In genomic region chr12:1974812-1975211, GRCh38 we compare ENCODE assay signal across 31 cellular contexts. TPM values are rescaled to one million over a fixed set of nuclear protein-coding genes. Genes with fewer than 3 reads are reported as not detected.
DNase-seq lines count a peak whose midpoint lies in the region; ATAC-seq, FAIRE-seq and TF ChIP-seq lines count a peak whose summit lies in the region.
"Had no signal": no experiment of that assay in that cellular context is flagged by ENCODE, and none has a peak within 500 bp of the region (broad histone marks: within the 10 kb centered on the region; RNA-seq: fewer than 3 reads in every experiment).

No MANE protein-coding gene starts in this region.

- in situ Hi-C loops in GM23248 (cut with MboI) = no loop called here

- DNase-seq in GM23248 (no peak), colonic mucosa (no peak), tibial artery (no peak), D721Med (ENCODE audit: insufficient read length, low spot score) (no peak)
- DNase-seq: activated CD4-positive, alpha-beta T cell treated with anti-CD3 and anti-CD28 coated beads for 1 hour; activated CD8-positive, alpha-beta T cell treated with anti-CD3 and anti-CD28 coated beads, Interleukin-2, amount 10 ng/mL, durations not matched to agents 7 days and 5 days; activated naive CD4-positive, alpha-beta T cell treated with anti-CD3 and anti-CD28 coated beads for 36 hours; adrenal gland; DMS153; effector CD4-positive, alpha-beta T cell; foreskin fibroblast; H9; head of caudate nucleus; kidney glomerular epithelial cell; MM.1S; NCI-H1417; NCI-H2081; NCI-H226; NCI-H526 treated with DMSO at 0.1 percent for 48 hours; SIG-M5; stimulated activated naive CD4-positive, alpha-beta T cell treated with Interleukin-2 at 50 U/mL for 16 hours; testis had no signal

- H3K9me2 ChIP-seq in GM23248 (ENCODE audit: insufficient read depth) = no peaks in the 10 kb centered on the region

- H3K4me3 ChIP-seq in GM23248 = no peak overlapping the region
- H3K4me3 ChIP-seq in colonic mucosa = no peak overlapping the region
- no peak overlapping the region for H3K4me3 ChIP-seq in muscle layer of colon (ENCODE audit: low read depth in 1 of 2, low read length in 2 of 2)
- no peak overlapping the region for H3K4me3 ChIP-seq in tibial artery
- H3K4me3 ChIP-seq: adrenal gland; BLaER1 treated with 17β-estradiol and CSF1 and Interleukin-3, amounts not matched to agents 10 nM and 100 nM; lung; smooth muscle cell; testis had no signal

- peak overlapping the region; percentile 6 for H3K4me2 ChIP-seq in GM23248 (ENCODE audit: unreplicated experiment)
- H3K4me2 ChIP-seq: BLaER1 treated with 17β-estradiol and CSF1 and Interleukin-3, amounts not matched to agents 10 nM and 100 nM; KMS-11; smooth muscle cell had no signal

- peaks cover 17% of the 10 kb centered on the region for H3F3A ChIP-seq in GM23248 (ENCODE audit: insufficient read depth)

- H3K27me3 ChIP-seq in GM23248 (replicated peaks; ENCODE audit: insufficient read depth) = no peaks in the 10 kb centered on the region
- no peaks in the 10 kb centered on the region for H3K27me3 ChIP-seq in colonic mucosa
- H3K27me3 ChIP-seq in muscle layer of colon (ENCODE audit: control insufficient read depth in 1 of 2, insufficient read depth in 2 of 2, low read length in 2 of 2) = no peaks in the 10 kb centered on the region
- no peaks in the 10 kb centered on the region for H3K27me3 ChIP-seq in tibial artery
- H3K27me3 ChIP-seq: adrenal gland; BLaER1 treated with 17β-estradiol and CSF1 and Interleukin-3, amounts not matched to agents 10 nM and 100 nM; testis had no signal

- intact Hi-C loops in colonic mucosa (cut with DNase I) = no loop called here
- intact Hi-C loops in tibial artery (cut with DNase I; ENCODE audit: low total_unique reads) = no loop called here

- no peak overlapping the region for H2AFZ ChIP-seq in GM23248

- ATAC-seq in HG02610 (IDR thresholded peaks at IDR 0.05; ENCODE audit: unreplicated experiment) (no peak), HG03159 (IDR thresholded peaks at IDR 0.05; ENCODE audit: unreplicated experiment) (no peak)
- ATAC-seq: activated CD8-positive, alpha-beta T cell treated with anti-CD3 and anti-CD28 coated beads, Interleukin-2, amount 10 ng/mL, durations not matched to agents 7 days and 5 days; natural killer cell treated with Interleukin-12 subunit alpha and Interleukin-12 subunit beta and Interleukin-15 and Interleukin-18, amount 100 ng/mL, for 72 hours; Panc1 had no signal

- TF ChIP-seq CTCF in colonic mucosa (IDR thresholded peaks at IDR 0.05) = no peak
- TF ChIP-seq CTCF in tibial artery (IDR thresholded peaks at IDR 0.05) = no peak
- no peak for TF ChIP-seq CTCF in D721Med (IDR thresholded peaks at IDR 0.05; ENCODE audit: insufficient read depth, missing control alignments)

- WGBS in GM23248 (ENCODE audit: low coverage in 1 of 2, low lambda C conversion rate in 2 of 2, missing lambda C conversion rate in 2 of 2), 2 experiments = 18 to 24% methylated on average over 1 of the region's 1 CpG

- H3K36me3 ChIP-seq in GM23248 (ENCODE audit: low read depth) (0 out of 2 replicates have a peak, but pooled peaks cover 5% of the 10 kb centered on the region), colonic mucosa (no peaks in the 10 kb centered on the region), muscle layer of colon (ENCODE audit: insufficient read depth, low read length) (no peaks in the 10 kb centered on the region), tibial artery (no peaks in the 10 kb centered on the region)
- H3K36me3 ChIP-seq: adrenal gland had no signal

- H3K9me3 ChIP-seq in GM23248 (ENCODE audit: low read depth) = no peaks in the 10 kb centered on the region
- no peaks in the 10 kb centered on the region for H3K9me3 ChIP-seq in colonic mucosa
- no peaks in the 10 kb centered on the region for H3K9me3 ChIP-seq in muscle layer of colon (ENCODE audit: low read length)
- H3K9me3 ChIP-seq in tibial artery = no peaks in the 10 kb centered on the region
- H3K9me3 ChIP-seq: adrenal gland; BLaER1 treated with 17β-estradiol and CSF1 and Interleukin-3, amounts not matched to agents 10 nM and 100 nM; testis had no signal

- H3K4me1 ChIP-seq in GM23248 (ENCODE audit: insufficient read depth) = peaks cover 34% of the 10 kb centered on the region
- no peaks in the 10 kb centered on the region for H3K4me1 ChIP-seq in colonic mucosa
- H3K4me1 ChIP-seq in muscle layer of colon (ENCODE audit: insufficient read depth, low read length) = peaks cover 90% of the 10 kb centered on the region
- peaks cover 0 to 94% (median 42%) of the 10 kb centered on the region in 4 donors for H3K4me1 ChIP-seq in tibial artery
- H3K4me1 ChIP-seq: testis had no signal

- no peaks in the 10 kb centered on the region for H4K20me1 ChIP-seq in GM23248 (ENCODE audit: insufficient read depth)

- H3K9ac ChIP-seq in GM23248 = no peak overlapping the region
- H3K9ac ChIP-seq in colonic mucosa (ENCODE audit: low read depth in 2 of 2, low read length in 2 of 2) = no peak overlapping the region
- peak overlapping the region; percentile 41 for H3K9ac ChIP-seq in muscle layer of colon (ENCODE audit: low read length)
- H3K9ac ChIP-seq: BLaER1 treated with 17β-estradiol and CSF1 and Interleukin-3, amounts not matched to agents 10 nM and 100 nM; KMS-11 had no signal

- H3K27ac ChIP-seq in GM23248 (no peak overlapping the region), colonic mucosa (peak overlapping the region; percentile 3), muscle layer of colon (ENCODE audit: low read depth, low read length) (peak overlapping the region; percentile 90), tibial artery (peak overlapping the region; percentile 87 to 88)
- H3K27ac ChIP-seq: BLaER1 treated with 17β-estradiol and CSF1 and Interleukin-3, amounts not matched to agents 10 nM and 100 nM; KMS-11; testis had no signal

- H3K79me2 ChIP-seq in GM23248 (ENCODE audit: insufficient read depth) = 0 out of 2 replicates have a peak, but pooled peaks cover 13% of the 10 kb centered on the region

- no peak for FAIRE-seq in D721Med (lab: Jason Lieb, UNC)

RNA-seq across cellular contexts. Expression of gene DCP1B, which starts 29.4 kb away (rescaled TPM):
- total RNA-seq in GM23248 (2014; rRNA removed; shearing (Covaris generic)) = 14.9 and 16.5 TPM in 2 replicates
- 14.3 and 18.1 TPM in 2 replicates for polyA plus RNA-seq in GM23248 (2016; fragmentation: Nextera tagmentation; extraction: Ambion mirVana)
- 10 to 100 TPM in 1 of 2 donors, 1 to 10 TPM in 1; 9.6 to 10.8 TPM for total RNA-seq in colonic mucosa

RNA-seq across cellular contexts. Expression of gene CACNA2D4, which starts 56.4 kb away (rescaled TPM):
- under 0.01 TPM in 1 of 2 replicates, not detected in the other for total RNA-seq in GM23248 (2014; rRNA removed; shearing (Covaris generic))
- 0.23 and 0.49 TPM in 2 replicates for polyA plus RNA-seq in GM23248 (2016; fragmentation: Nextera tagmentation; extraction: Ambion mirVana)
- total RNA-seq in colonic mucosa = 1 to 10 TPM; 3.3 to 3.7 TPM
- total RNA-seq: smooth muscle cell had no signal
